22 cellular contexts compared by ENCODE assay signal in the genomic region with DNA sequence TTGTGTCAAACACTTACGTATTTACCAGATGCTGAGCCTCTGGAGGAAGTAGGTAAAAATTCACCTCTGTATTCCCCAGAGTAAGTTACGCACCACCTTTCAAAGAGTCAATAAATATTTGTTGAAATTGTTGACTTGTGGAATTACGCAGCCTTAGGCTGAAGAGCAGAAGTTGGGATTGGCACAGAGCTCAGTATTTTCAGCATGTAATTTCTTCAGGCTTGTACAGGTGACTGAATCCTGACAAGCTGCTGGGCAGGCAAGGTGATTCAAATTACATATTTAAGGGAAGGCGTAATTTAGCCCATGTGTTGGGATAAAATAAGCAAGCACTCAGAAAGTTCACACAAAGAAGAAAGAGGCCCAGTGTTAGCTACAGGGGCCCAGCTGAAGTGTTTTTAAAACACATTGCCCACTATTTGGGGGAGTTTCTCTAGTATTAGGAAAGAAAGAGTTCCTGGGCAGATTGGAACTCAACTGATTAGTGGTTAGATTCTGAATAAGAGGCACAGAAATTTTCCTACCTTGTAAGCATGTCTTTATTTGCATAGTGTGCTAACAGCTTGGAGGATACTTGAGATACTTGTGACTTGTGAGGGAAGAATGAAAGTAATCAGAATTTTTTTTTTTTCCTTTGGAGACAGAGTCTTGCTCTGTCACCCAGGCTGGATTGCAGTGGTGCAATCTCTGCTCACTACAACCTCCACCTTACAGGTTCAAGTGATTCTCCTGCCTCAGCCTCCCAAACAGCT.
"Had no signal": no experiment of that assay in that cellular context is flagged by ENCODE, and none has a peak within 500 bp of the region (broad histone marks: within the 10 kb centered on the region; RNA-seq: fewer than 3 reads in every experiment).

No MANE protein-coding gene starts in this region.

- ATAC-seq: gastrocnemius medialis; heart right ventricle; mucosa of descending colon; natural killer cell treated with Interleukin-12 subunit alpha and Interleukin-12 subunit beta and Interleukin-15 and Interleukin-18, amount 100 ng/mL, for 72 hours; pancreas; right cardiac atrium; stimulated activated effector memory CD8-positive, alpha-beta T cell treated with anti-CD3 and anti-CD28 coated beads, Interleukin-12 subunit alpha, Interleukin-12 subunit beta, amount 100 ng/mL, for 72 hours had no signal

- H3K9ac ChIP-seq: neural progenitor cell had no signal

- DNase-seq: effector memory CD4-positive, alpha-beta T cell; gastrocnemius medialis; heart right ventricle; hypothalamus; islet precursor cell; left ventricle myocardium inferior; mesendoderm; mucosa of descending colon; occipital lobe; pancreas; right cardiac atrium; stimulated activated CD4-positive, alpha-beta T cell treated with anti-CD3 and anti-CD28 coated beads, Interleukin-4, amount 100 ng/mL, for 1 hour; stimulated activated CD8-positive, alpha-beta memory T cell treated with anti-CD3 and anti-CD28 coated beads, Interleukin-4, amount 100 ng/mL, for 48 hours had no signal

- H3K4me1 ChIP-seq: esophagus muscularis mucosa, gastrocnemius medialis, heart right ventricle, left ventricle myocardium inferior, neural progenitor cell, pancreas, tibial nerve had no signal

- H3K27ac ChIP-seq: epithelial cell of prostate, esophagus muscularis mucosa, gastrocnemius medialis, heart right ventricle, left ventricle myocardium inferior, neural progenitor cell, pancreas, tibial nerve had no signal

- H2AFZ ChIP-seq: neural progenitor cell had no signal

- H3K9me3 ChIP-seq: esophagus muscularis mucosa, gastrocnemius medialis, mucosa of descending colon, pancreas, tibial nerve had no signal

- H3K4me3 ChIP-seq: esophagus muscularis mucosa, gastrocnemius medialis, heart right ventricle, left ventricle myocardium inferior, mucosa of descending colon, neural progenitor cell, pancreas, smooth muscle cell, tibial nerve had no signal

- FAIRE-seq: endometrium, pancreas, urothelium cell line had no signal

- H3K36me3 ChIP-seq: esophagus muscularis mucosa, gastrocnemius medialis, heart right ventricle, left ventricle myocardium inferior, neural progenitor cell, pancreas, tibial nerve had no signal

- H3K4me2 ChIP-seq: neural progenitor cell, smooth muscle cell had no signal

- H3K27me3 ChIP-seq: esophagus muscularis mucosa, gastrocnemius medialis, heart right ventricle, neural progenitor cell, pancreas, tibial nerve had no signal
